ENCODE assay signal across 21 cellular contexts in the genomic region with DNA sequence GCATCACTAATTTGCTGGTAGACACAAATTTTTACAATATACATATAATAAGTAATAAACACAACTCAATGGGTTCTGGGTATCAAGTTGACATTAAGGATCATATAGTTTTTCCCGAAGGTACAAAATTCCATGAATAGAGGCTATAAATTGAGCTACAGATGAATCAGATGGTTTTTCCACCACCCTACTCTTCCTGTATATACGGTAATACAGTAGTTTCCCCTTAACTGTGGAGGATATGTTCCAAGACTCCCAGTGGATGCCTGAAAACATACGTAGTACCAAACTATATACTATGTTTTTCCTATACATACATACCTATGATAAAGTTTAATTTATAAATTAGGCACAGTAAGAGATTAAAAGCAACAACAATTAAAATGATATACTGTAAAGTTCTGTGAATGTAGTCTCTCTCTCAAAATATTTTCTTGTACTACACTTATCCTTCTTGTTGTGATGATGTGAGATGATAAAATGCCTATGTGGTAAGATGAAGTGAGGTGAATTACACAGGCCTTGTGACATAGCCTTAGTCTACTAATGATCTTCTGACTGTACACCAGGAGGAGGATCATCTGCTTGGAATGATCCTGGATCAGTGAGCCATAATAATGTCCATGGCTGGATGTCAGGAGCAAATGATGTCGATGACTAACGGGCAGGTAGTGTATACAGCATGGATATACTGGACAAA.
A peak's percentile ranks its signal among the peaks of the same experiment; 100 is the strongest.
DNase-seq lines count a peak whose midpoint lies in the region; ATAC-seq, FAIRE-seq and TF ChIP-seq lines count a peak whose summit lies in the region.
"Had no signal": no experiment of that assay in that cellular context is flagged by ENCODE, and none has a peak within 500 bp of the region (broad histone marks: within the 10 kb centered on the region; RNA-seq: fewer than 3 reads in every experiment).

No MANE protein-coding gene starts in this region.

- H3K4me1 Mint-ChIP-seq in activated CD4-positive, alpha-beta T cell treated with anti-CD3 and anti-CD28 coated beads, Interleukin-2, amount 10 ng/mL, durations not matched to agents 24 days and 14 days = peaks cover 2% of the 10 kb centered on the region
- H3K4me1 Mint-ChIP-seq: endodermal cell, neural progenitor cell had no signal

- TF ChIP-seq RAD21 in H1 (IDR thresholded peaks at IDR 0.05 in 1 of 2, conservative IDR thresholded peaks at IDR 0.05 in 1 of 2; ENCODE audit: low read depth in 2 of 2, low read length in 2 of 2) = no peak

- no peak overlapping the region for H3K56ac ChIP-seq in H1 (replicated peaks; ENCODE audit: insufficient read length, low read depth, low read length)

- no peak overlapping the region for H2BK15ac ChIP-seq in H1 (ENCODE audit: low read length)

- no peak overlapping the region for H3K27ac ChIP-seq in H1 (ENCODE audit: low read depth, low read length)
- H3K27ac ChIP-seq in trophoblast cell (ENCODE audit: low read depth, low read length) = no peak overlapping the region
- no peak overlapping the region for H3K27ac ChIP-seq in lower lobe of right lung
- H3K27ac ChIP-seq: HL-60, neural progenitor cell, thyroid gland had no signal

- ATAC-seq in lower lobe of right lung = no peak

- 95% methylated on average over 5 of the region's 5 CpGs; no CpG with 5 or more reads in 1 of the 2 experiments for WGBS in H1 (ENCODE audit: extremely low coverage in 1 of 2, insufficient coverage in 1 of 2, insufficient read length in 1 of 2, insufficient replicate concordance in 2 of 2, low coverage in 1 of 2, low lambda C conversion rate in 2 of 2, missing lambda C conversion rate in 1 of 2), 2 experiments
- WGBS in trophoblast cell (ENCODE audit: extremely low coverage, insufficient coverage, insufficient read length) = no CpG with 5 or more reads among the region's 5 CpGs

- CTCF ChIA-PET in H1 (lab: Charles Lee; ENCODE audit: partially characterized antibody) = interaction anchor here (0.7 kb wide), 1 partner anchor 19 kb away, joined by 3 read pairs; no protein-coding TSS in a partner anchor

- H3K27ac Mint-ChIP-seq in activated CD4-positive, alpha-beta T cell treated with anti-CD3 and anti-CD28 coated beads, Interleukin-2, amount 10 ng/mL, durations not matched to agents 24 days and 14 days = peak overlapping the region; percentile 21
- H3K27ac Mint-ChIP-seq: endodermal cell, neural progenitor cell had no signal

- H3K9ac ChIP-seq in H1 (replicated peaks in 1 of 4; ENCODE audit: extremely low read depth in 1 of 4, low read depth in 3 of 4, low read length in 3 of 4) = no peak overlapping the region
- no peak overlapping the region for H3K9ac ChIP-seq in trophoblast cell (ENCODE audit: low read length)
- H3K9ac ChIP-seq: neural progenitor cell, SK-N-SH had no signal

- no peak overlapping the region for H3K4ac ChIP-seq in H1 (replicated peaks; ENCODE audit: insufficient read length, low read depth, low read length)
- no peak overlapping the region for H3K4ac ChIP-seq in trophoblast cell (ENCODE audit: low read depth, low read length)

- DNase-seq in activated CD4-positive, alpha-beta T cell treated with anti-CD3 and anti-CD28 coated beads, Interleukin-2, amount 10 ng/mL, durations not matched to agents 24 days and 14 days = no peak
- DNase-seq in activated CD4-positive, alpha-beta T cell treated with anti-CD3 and anti-CD28 coated beads for 1 hour = no peak
- DNase-seq in HK-2 (ENCODE audit: unreplicated experiment) = peak; percentile 10
- no peak for DNase-seq in H1 (ENCODE audit: low read depth in 1 of 2, low spot score in 2 of 2)
- peak; percentile 69 to 88 for DNase-seq in trophoblast cell
- no peak for DNase-seq in lower lobe of right lung
- no peak for DNase-seq in MV-4-11 (lab: John Stamatoyannopoulos, UW)
- DNase-seq in activated CD8-positive, alpha-beta memory T cell treated with anti-CD3 and anti-CD28 coated beads, Interleukin-2, amount 50 U/mL, for 48 hours = no peak
- DNase-seq: 8988T; activated CD4-positive, CD25-positive, alpha-beta regulatory T cell treated with anti-CD3 and anti-CD28 coated beads, Interleukin-2, amount 50 U/mL, for 72 hours; activated gamma-delta T cell treated with Interleukin-2 at 50 U/mL for 16 hours; endodermal cell; KBM-7; NCI-H1092 treated with DMSO at 0.1 percent for 48 hours; NCI-H748 treated with DMSO at 0.1 percent for 48 hours; SK-N-SH; T-helper 9 cell; thyroid gland had no signal

- H4K20me1 ChIP-seq in H1 (replicated peaks in 1 of 2; ENCODE audit: control insufficient read depth in 1 of 2, insufficient read depth in 2 of 2, low read length in 2 of 2) = no peaks in the 10 kb centered on the region

- H3K4me2 ChIP-seq in H1 (ENCODE audit: insufficient read depth in 1 of 2, low read depth in 2 of 2, low read length in 2 of 2) = no peak overlapping the region
- no peak overlapping the region for H3K4me2 ChIP-seq in trophoblast cell (ENCODE audit: low read length)
- H3K4me2 ChIP-seq: neural progenitor cell, SK-N-SH had no signal

- H3K4me3 ChIP-seq in H1 (ENCODE audit: extremely low read depth in 1 of 4, insufficient read depth in 2 of 4, low read depth in 3 of 4, low read length in 4 of 4) (no peak overlapping the region), trophoblast cell (ENCODE audit: low read depth, low read length) (no peak overlapping the region), lower lobe of right lung (no peak overlapping the region)
- H3K4me3 ChIP-seq: neural progenitor cell, thyroid gland had no signal

- H2BK120ac ChIP-seq in H1 (replicated peaks; ENCODE audit: low read depth, low read length) (no peak overlapping the region), trophoblast cell (ENCODE audit: insufficient read depth, low read length, poor library complexity) (no peak overlapping the region)

- H3K27me3 Mint-ChIP-seq in activated CD4-positive, alpha-beta T cell treated with anti-CD3 and anti-CD28 coated beads, Interleukin-2, amount 10 ng/mL, durations not matched to agents 24 days and 14 days = no peaks in the 10 kb centered on the region

- intact Hi-C loops in activated CD4-positive, alpha-beta T cell treated with anti-CD3 and anti-CD28 coated beads, Interleukin-2, amount 10 ng/mL, durations not matched to agents 24 days and 14 days (cut with micrococcal nuclease) = no loop called here
- intact Hi-C loops in lower lobe of right lung (cut with DNase I) = no loop called here

- H2AK5ac ChIP-seq in H1 (ENCODE audit: low read depth, low read length) = no peak overlapping the region
- H2AK5ac ChIP-seq in trophoblast cell (ENCODE audit: low read length) = no peak overlapping the region

- POLR2A ChIA-PET in H1 (lab: Charles Lee; ENCODE audit: partially characterized antibody) = no interaction called here

- no peak overlapping the region for H4K5ac ChIP-seq in H1 (ENCODE audit: insufficient read length, low read depth, low read length)

- H2BK12ac ChIP-seq in H1 (ENCODE audit: low read depth, low read length) = no peak overlapping the region
- H2BK12ac ChIP-seq in trophoblast cell (ENCODE audit: low read length) = no peak overlapping the region

- H3K4me3 Mint-ChIP-seq in activated CD4-positive, alpha-beta T cell treated with anti-CD3 and anti-CD28 coated beads, Interleukin-2, amount 10 ng/mL, durations not matched to agents 24 days and 14 days = no peak overlapping the region
- H3K4me3 Mint-ChIP-seq: CD14-positive monocyte, endodermal cell, neural progenitor cell had no signal

- H2AFZ ChIP-seq in H1 (ENCODE audit: low read length) = no peak overlapping the region
- H2AFZ ChIP-seq in trophoblast cell (ENCODE audit: insufficient read depth, low read length, poor library complexity) = no peak overlapping the region
- H2AFZ ChIP-seq: neural progenitor cell had no signal

- no peaks in the 10 kb centered on the region for H3K23me2 ChIP-seq in H1 (ENCODE audit: low read depth, low read length)

- no peak for TF ChIP-seq POLR2A in H1 (IDR thresholded peaks at IDR 0.05; ENCODE audit: control extremely low read depth in 1 of 2, low read depth in 2 of 2, low read length in 2 of 2)

- peaks cover 24% of the 10 kb centered on the region for H3K36me3 Mint-ChIP-seq in activated CD4-positive, alpha-beta T cell treated with anti-CD3 and anti-CD28 coated beads, Interleukin-2, amount 10 ng/mL, durations not matched to agents 24 days and 14 days (ENCODE audit: low read depth)

- H3K79me1 ChIP-seq in H1 (ENCODE audit: low read depth, low read length) = no peaks in the 10 kb centered on the region
- H3K79me1 ChIP-seq in trophoblast cell (ENCODE audit: low read length) = no peaks in the 10 kb centered on the region

- no peak overlapping the region for H2BK20ac ChIP-seq in H1 (ENCODE audit: low read length)

- H3K4me1 ChIP-seq in H1 (replicated peaks in 1 of 4; ENCODE audit: control insufficient read depth in 3 of 4, insufficient read depth in 4 of 4, low read length in 3 of 4) (no peaks in the 10 kb centered on the region), trophoblast cell (ENCODE audit: control insufficient read depth in 1 of 2, insufficient read depth in 2 of 2, low read length in 2 of 2) (no peaks in the 10 kb centered on the region), lower lobe of right lung (no peaks in the 10 kb centered on the region)
- H3K4me1 ChIP-seq: neural progenitor cell, thyroid gland had no signal

- TF ChIP-seq CTCF in H1 (IDR thresholded peaks at IDR 0.05; ENCODE audit: control extremely low read depth in 1 of 3, insufficient read depth in 1 of 3, low read depth in 1 of 3, low read length in 3 of 3) = no peak
- no peak for TF ChIP-seq CTCF in lower lobe of right lung (IDR thresholded peaks at IDR 0.05)

- H3K23ac ChIP-seq in H1 (ENCODE audit: insufficient read length) (no peak overlapping the region), trophoblast cell (ENCODE audit: low read length) (no peak overlapping the region)

- TF ChIP-seq EP300 in H1 (IDR thresholded peaks at IDR 0.05; ENCODE audit: borderline replicate concordance in 1 of 2, low read depth in 2 of 2, low read length in 2 of 2) = no peak

- H3K9me3 ChIP-seq in H1 (ENCODE audit: insufficient read depth in 2 of 2, low read depth in 1 of 2, low read length in 1 of 2) (no peaks in the 10 kb centered on the region), trophoblast cell (ENCODE audit: insufficient read depth, low read depth, low read length) (peaks cover 2% of the 10 kb centered on the region), lower lobe of right lung (no peaks in the 10 kb centered on the region)
- H3K9me3 ChIP-seq: SK-N-SH, thyroid gland had no signal

- H3K9me3 Mint-ChIP-seq in activated CD4-positive, alpha-beta T cell treated with anti-CD3 and anti-CD28 coated beads, Interleukin-2, amount 10 ng/mL, durations not matched to agents 24 days and 14 days = no peaks in the 10 kb centered on the region
- H3K9me3 Mint-ChIP-seq: CD14-positive monocyte, endodermal cell, neural progenitor cell had no signal

- H3K14ac ChIP-seq in H1 (ENCODE audit: insufficient read length) = no peak overlapping the region
- H3K14ac ChIP-seq in trophoblast cell (ENCODE audit: low read length) = no peak overlapping the region

- no peak overlapping the region for H4K12ac ChIP-seq in trophoblast cell (ENCODE audit: low read depth, low read length)

- H3K36me3 ChIP-seq in H1 (ENCODE audit: control insufficient read depth in 2 of 4, insufficient read depth in 4 of 4, low read length in 3 of 4) (peaks cover 0 to 3% (median 0%) of the 10 kb centered on the region in 4 experiments; a peak in 1 of 8 replicates), trophoblast cell (ENCODE audit: control insufficient read depth in 1 of 2, insufficient read depth in 2 of 2, low read length in 2 of 2) (peaks cover 8 to 11% of the 10 kb centered on the region in 2 experiments), lower lobe of right lung (peaks cover under 1% of the 10 kb centered on the region)
- H3K36me3 ChIP-seq: thyroid gland had no signal

- H4K91ac ChIP-seq in H1 (replicated peaks; ENCODE audit: insufficient read length, low read length) (no peak overlapping the region), trophoblast cell (ENCODE audit: low read depth, low read length) (no peak overlapping the region)

- FAIRE-seq in H1 (lab: Jason Lieb, UNC) = peak; percentile 7

- H3K79me2 ChIP-seq in H1 (ENCODE audit: control insufficient read depth in 1 of 2, insufficient read depth in 2 of 2, low read length in 2 of 2) = no peaks in the 10 kb centered on the region
- no peaks in the 10 kb centered on the region for H3K79me2 ChIP-seq in trophoblast cell (ENCODE audit: control insufficient read depth, insufficient read depth, low read length, poor library complexity)

- H2BK5ac ChIP-seq in H1 (ENCODE audit: low read depth, low read length) (no peak overlapping the region), trophoblast cell (ENCODE audit: low read depth, low read length, poor library complexity) (no peak overlapping the region)

- no peaks in the 10 kb centered on the region for H3K27me3 ChIP-seq in H1 (replicated peaks in 1 of 4; ENCODE audit: control insufficient read depth in 3 of 4, extremely low read depth in 1 of 4, insufficient read depth in 3 of 4, low read length in 3 of 4)
- no peaks in the 10 kb centered on the region for H3K27me3 ChIP-seq in trophoblast cell (ENCODE audit: insufficient read depth, low read length)
- H3K27me3 ChIP-seq in lower lobe of right lung (ENCODE audit: low read depth) = no peaks in the 10 kb centered on the region
- H3K27me3 ChIP-seq: neural progenitor cell, thyroid gland had no signal

- H4K8ac ChIP-seq in H1 (ENCODE audit: extremely low read depth, insufficient read depth, low read length) (no peak overlapping the region), trophoblast cell (ENCODE audit: low read depth, low read length) (no peak overlapping the region)

- H3K18ac ChIP-seq in H1 (ENCODE audit: extremely low read depth, low read length) = no peak overlapping the region
- no peak overlapping the region for H3K18ac ChIP-seq in trophoblast cell (ENCODE audit: low read length)

Comparison
In these comparisons a context has a peak if more than half of its experiments do, and no peak if none do; other contexts are left out.
1. DNase-seq: peak in HK-2 (single experiment) and trophoblast cell (2 of 2); none in activated CD4-positive, alpha-beta T cell treated with anti-CD3 and anti-CD28 coated beads, Interleukin-2, amount 10 ng/mL, durations not matched to agents 24 days and 14 days (single experiment), activated CD4-positive, alpha-beta T cell treated with anti-CD3 and anti-CD28 coated beads for 1 hour (single experiment), H1 (0 of 2), lower lobe of right lung (single experiment), MV-4-11 (single experiment) and activated CD8-positive, alpha-beta memory T cell treated with anti-CD3 and anti-CD28 coated beads, Interleukin-2, amount 50 U/mL, for 48 hours (single experiment).